ENCODE assay signal across 8 cellular contexts in genomic region chr3:190585771-190586630, GRCh38.
DNase-seq lines count a peak whose midpoint lies in the region; ATAC-seq and TF ChIP-seq lines count a peak whose summit lies in the region.

No MANE protein-coding gene starts in this region.

- TF ChIP-seq CTCF in BJ (IDR thresholded peaks at IDR 0.05; ENCODE audit: insufficient read depth, low read depth, low read length) (no peak), PC-3 (conservative IDR thresholded peaks at IDR 0.05; ENCODE audit: low read depth, low read length) (no peak), adrenal gland (IDR thresholded peaks at IDR 0.05) (no peak), type B pancreatic cell (conservative IDR thresholded peaks at IDR 0.05) (no peak)

- BruUV-seq in PC-3 (replicated peaks; lab: Mats Ljungman, UMichigan): no TSS peak

- peaks cover 20% of the 10 kb centered on the region for H3K4me1 Mint-ChIP-seq in memory B cell
- peaks cover 12% of the 10 kb centered on the region for H3K4me1 Mint-ChIP-seq in type B pancreatic cell (ENCODE audit: unreplicated experiment)

- H3K4me3 ChIP-seq in BJ (ENCODE audit: low read depth, low read length): no peak overlapping the region
- H3K4me3 ChIP-seq in PC-3 (ENCODE audit: low read length): 0 out of 2 replicates have a peak overlapping the region, but pooled peaks have one; percentile 3
- no peak overlapping the region for H3K4me3 ChIP-seq in adrenal gland

- H3K4me2 ChIP-seq in PC-3 (ENCODE audit: low read length): peak overlapping the region; percentile 59

- H3K36me3 ChIP-seq in BJ (ENCODE audit: control insufficient read depth, insufficient read depth, low read length) (no peaks in the 10 kb centered on the region), PC-3 (ENCODE audit: low read depth, low read length) (no peaks in the 10 kb centered on the region), adrenal gland (replicated peaks in 1 of 2) (no peaks in the 10 kb centered on the region)

- POLR2A ChIA-PET in BJ (lab: Charles Lee) (no interaction called here), PC-3 (lab: Charles Lee; ENCODE audit: unreplicated experiment) (interaction anchor here (0.7 kb wide), 1 partner anchor 109 kb away, joined by 8 read pairs; no protein-coding TSS in a partner anchor)

- ATAC-seq in HG02588 (IDR thresholded peaks at IDR 0.05; ENCODE audit: unreplicated experiment) (peak; percentile 20), PC-3 (peak; percentile 90), memory B cell (ENCODE audit: low read depth) (peak; percentile 10), HG03571 (IDR thresholded peaks at IDR 0.05; ENCODE audit: unreplicated experiment) (no peak)

- peaks cover 13% of the 10 kb centered on the region for H3K36me3 Mint-ChIP-seq in memory B cell
- H3K36me3 Mint-ChIP-seq in type B pancreatic cell: no peaks in the 10 kb centered on the region

- H3K27me3 Mint-ChIP-seq in memory B cell (no peaks in the 10 kb centered on the region), type B pancreatic cell (no peaks in the 10 kb centered on the region)

- no peak overlapping the region for H3K4me3 Mint-ChIP-seq in memory B cell
- peak overlapping the region; percentile 39 for H3K4me3 Mint-ChIP-seq in type B pancreatic cell

- peaks cover 27% of the 10 kb centered on the region for H3K4me1 ChIP-seq in PC-3 (ENCODE audit: insufficient read depth, low read length)
- peaks cover 0 to 10% of the 10 kb centered on the region in 2 donors for H3K4me1 ChIP-seq in adrenal gland (replicated peaks in 1 of 2)

- no peaks in the 10 kb centered on the region for H3K9me3 Mint-ChIP-seq in memory B cell
- H3K9me3 Mint-ChIP-seq in type B pancreatic cell: peaks cover 4% of the 10 kb centered on the region

- H3K27me3 ChIP-seq in BJ (ENCODE audit: control insufficient read depth, insufficient read depth, low read length) (no peaks in the 10 kb centered on the region), PC-3 (ENCODE audit: low read length) (no peaks in the 10 kb centered on the region), adrenal gland (no peaks in the 10 kb centered on the region)

- no peaks in the 10 kb centered on the region for H4K20me1 ChIP-seq in PC-3 (ENCODE audit: low read length)

- no peaks in the 10 kb centered on the region for H3K9me2 ChIP-seq in PC-3 (replicated peaks; ENCODE audit: low read length)

- H3K27ac ChIP-seq in PC-3 (ENCODE audit: low read length) (peak overlapping the region; percentile 91), adrenal gland (no peak overlapping the region)

- no peaks in the 10 kb centered on the region for H3K9me3 ChIP-seq in PC-3 (ENCODE audit: low read length)
- no peaks in the 10 kb centered on the region for H3K9me3 ChIP-seq in adrenal gland (replicated peaks in 1 of 3)

- CTCF ChIA-PET in BJ (lab: Yijun Ruan, JAX) (no interaction called here), PC-3 (lab: Charles Lee) (interaction anchor here (0.6 kb wide), 2 partner anchors 17 to 162 kb away, joined by 3 to 5 read pairs; no protein-coding TSS in a partner anchor)

- no peaks in the 10 kb centered on the region for H3K79me2 ChIP-seq in PC-3 (ENCODE audit: low read length)

- peak overlapping the region; percentile 20 for H2AFZ ChIP-seq in PC-3 (ENCODE audit: low read length)

- intact Hi-C loops in PC-3 (cut with micrococcal nuclease): no loop called here
- intact Hi-C loops in adrenal gland (cut with DNase I): no loop called here

- H3K27ac Mint-ChIP-seq in memory B cell: peak overlapping the region; percentile 21
- peak overlapping the region; percentile 78 for H3K27ac Mint-ChIP-seq in type B pancreatic cell

- no peak for TF ChIP-seq POLR2A in adrenal gland (IDR thresholded peaks at IDR 0.05)

- 80 to 89% (median 86%) methylated on average over 6 of the region's 6 CpGs for WGBS in adrenal gland, 4 donors

- DNase-seq in BJ (ENCODE audit: low read depth) (peak; percentile 63), PC-3 (peak; percentile 93), adrenal gland (peak in 4 of 7 donors; percentile 29 to 40 (median 32)), memory B cell (ENCODE audit: low spot score in 2 of 2) (no peak), type B pancreatic cell (ENCODE audit: extremely low spot score, unreplicated experiment) (no peak), NCI-H748 treated with DMSO at 0.1 percent for 48 hours (lab: John Stamatoyannopoulos, UW) (no peak)

- H3K9ac ChIP-seq in PC-3 (ENCODE audit: low read length): peak overlapping the region; percentile 57

- H3F3A ChIP-seq in PC-3 (ENCODE audit: low read length, unreplicated experiment): no peaks in the 10 kb centered on the region

Comparison
In these comparisons a context has a peak if more than half of its experiments do, and no peak if none do; other contexts are left out.
1. DNase-seq: peak in BJ (single experiment), PC-3 (single experiment) and adrenal gland (4 of 7); none in memory B cell (0 of 2), type B pancreatic cell (single experiment) and NCI-H748 treated with DMSO at 0.1 percent for 48 hours (single experiment).